In genomic region chr7:29091722-29092121, GRCh38 we compare ENCODE assay signal across 8 cellular contexts. TPM values are rescaled to one million over a fixed set of nuclear protein-coding genes. Genes with fewer than 3 reads are reported as not detected.
DNase-seq lines count a peak whose midpoint lies in the region; ATAC-seq, FAIRE-seq and TF ChIP-seq lines count a peak whose summit lies in the region.

No MANE protein-coding gene starts in this region.

- TF ChIP-seq POLR2A in H54 (IDR thresholded peaks at IDR 0.05; ENCODE audit: low read depth, low read length) = no peak

- intact Hi-C loops in OCI-LY7 (cut with micrococcal nuclease; ENCODE audit: unreplicated experiment) = no loop called here

- H3K27me3 ChIP-seq in BLaER1 treated with 17β-estradiol and CSF1 and Interleukin-3, amounts not matched to agents 10 nM and 100 nM = peaks cover 0 to 92% (median 0%) of the 10 kb centered on the region in 11 experiments; a peak in 5 of 22 replicates
- peaks cover 5% of the 10 kb centered on the region; the same call in 1 of the 2 replicates for H3K27me3 ChIP-seq in MM.1S (replicated peaks; ENCODE audit: insufficient read depth, low read length)

- peak overlapping the region in 8 of 11 experiments; percentile 24 to 58 (median 44); a peak in 13 of 22 replicates for H3K27ac ChIP-seq in BLaER1 treated with 17β-estradiol and CSF1 and Interleukin-3, amounts not matched to agents 10 nM and 100 nM
- H3K27ac ChIP-seq in MM.1S (ENCODE audit: low read length) = no peak overlapping the region
- no peak overlapping the region for H3K27ac ChIP-seq in OCI-LY7 (ENCODE audit: low read depth, low read length, poor library complexity, severe bottlenecking)

- ATAC-seq in GM19438 (IDR thresholded peaks at IDR 0.05; ENCODE audit: low read depth, unreplicated experiment) = peak; percentile 99
- peak; percentile 56 for ATAC-seq in stimulated activated memory B cell treated with anti-CD40 and anti-IgM and Interleukin-4, amounts not matched to agents 10 μg/mL and 1 μg/mL and 100 μg/mL, for 72 hours

- H3K9ac ChIP-seq in BLaER1 treated with 17β-estradiol and CSF1 and Interleukin-3, amounts not matched to agents 10 nM and 100 nM = peak overlapping the region in 8 of 11 experiments; percentile 14 to 62 (median 38); a peak in 10 of 22 replicates
- no peak overlapping the region for H3K9ac ChIP-seq in MM.1S (ENCODE audit: low read length)

- H3K4me1 Mint-ChIP-seq in stimulated activated memory B cell treated with anti-CD40 and anti-IgM and Interleukin-4, amounts not matched to agents 10 μg/mL and 1 μg/mL and 100 μg/mL, for 72 hours = peaks cover 16% of the 10 kb centered on the region

- no peaks in the 10 kb centered on the region for H3K36me3 ChIP-seq in BLaER1 treated with 17β-estradiol and CSF1 and Interleukin-3, amounts not matched to agents 10 nM and 100 nM
- H3K36me3 ChIP-seq in MM.1S (replicated peaks; ENCODE audit: insufficient read depth, low read length) = no peaks in the 10 kb centered on the region
- no peaks in the 10 kb centered on the region for H3K36me3 ChIP-seq in OCI-LY7 (ENCODE audit: insufficient read depth, low read length)

- no peaks in the 10 kb centered on the region for H3K9me3 Mint-ChIP-seq in stimulated activated memory B cell treated with anti-CD40 and anti-IgM and Interleukin-4, amounts not matched to agents 10 μg/mL and 1 μg/mL and 100 μg/mL, for 72 hours

- no peaks in the 10 kb centered on the region for H4K20me1 ChIP-seq in BLaER1 treated with 17β-estradiol and CSF1 and Interleukin-3, amounts not matched to agents 10 nM and 100 nM
- no peaks in the 10 kb centered on the region for H4K20me1 ChIP-seq in MM.1S (ENCODE audit: insufficient read depth, low read length)
- no peaks in the 10 kb centered on the region for H4K20me1 ChIP-seq in OCI-LY7 (ENCODE audit: insufficient read depth, low read length)

- peak overlapping the region; percentile 26 to 82 (median 71) for H3K4me2 ChIP-seq in BLaER1 treated with 17β-estradiol and CSF1 and Interleukin-3, amounts not matched to agents 10 nM and 100 nM
- H3K4me2 ChIP-seq in MM.1S (ENCODE audit: low read depth, low read length) (peak overlapping the region; percentile 64; the same call in 1 of the 2 replicates), OCI-LY7 (ENCODE audit: low read length) (no peak overlapping the region)

- H3K4me1 ChIP-seq in BLaER1 treated with 17β-estradiol and CSF1 and Interleukin-3, amounts not matched to agents 10 nM and 100 nM = peaks cover 21 to 35% (median 27%) of the 10 kb centered on the region in 10 experiments
- H3K4me1 ChIP-seq in MM.1S (ENCODE audit: low read length) = peaks cover 7% of the 10 kb centered on the region
- H3K4me1 ChIP-seq in OCI-LY7 (ENCODE audit: insufficient read depth, low read length, poor library complexity, severe bottlenecking) = no peaks in the 10 kb centered on the region

- H3K9me3 ChIP-seq in BLaER1 treated with 17β-estradiol and CSF1 and Interleukin-3, amounts not matched to agents 10 nM and 100 nM (replicated peaks in 1 of 11) = 0 out of 22 replicates have a peak, but pooled peaks cover 0 to 4% (median 0%) of the 10 kb centered on the region in 11 experiments
- H3K9me3 ChIP-seq in MM.1S (replicated peaks; ENCODE audit: insufficient read depth, low read length) (no peaks in the 10 kb centered on the region), OCI-LY7 (ENCODE audit: low read length) (no peaks in the 10 kb centered on the region)

- POLR2A ChIA-PET in OCI-LY7 (lab: Charles Lee) = interaction anchor here (0.6 kb wide), 1 partner anchor 436 kb away, joined by 3 read pairs; no protein-coding TSS in a partner anchor

- peak overlapping the region; percentile 72 for H3K4me3 Mint-ChIP-seq in stimulated activated memory B cell treated with anti-CD40 and anti-IgM and Interleukin-4, amounts not matched to agents 10 μg/mL and 1 μg/mL and 100 μg/mL, for 72 hours

- peak; percentile 65 for DNase-seq in MM.1S
- no peak for DNase-seq in fibroblast of the aortic adventitia (ENCODE audit: low read depth)
- no peak for DNase-seq in H54 (ENCODE audit: insufficient read length, low spot score)
- no peak for DNase-seq in OCI-LY7 (ENCODE audit: low spot score)
- DNase-seq in stimulated activated CD4-positive, alpha-beta T cell treated with anti-CD3 and anti-CD28 coated beads, Interleukin-4, amount 100 ng/mL, for 1 hour = no peak

- no peaks in the 10 kb centered on the region for H3K36me3 Mint-ChIP-seq in stimulated activated memory B cell treated with anti-CD40 and anti-IgM and Interleukin-4, amounts not matched to agents 10 μg/mL and 1 μg/mL and 100 μg/mL, for 72 hours

- H2AFZ ChIP-seq in MM.1S (ENCODE audit: low read length) = peak overlapping the region; percentile 29
- H2AFZ ChIP-seq in OCI-LY7 (ENCODE audit: low read length) = no peak overlapping the region

- H3K4me3 ChIP-seq in BLaER1 treated with 17β-estradiol and CSF1 and Interleukin-3, amounts not matched to agents 10 nM and 100 nM = peak overlapping the region in 3 of 10 experiments; percentile 13 to 42 (median 14); a peak in 1 of 20 replicates
- H3K4me3 ChIP-seq in MM.1S (ENCODE audit: low read length) = peak overlapping the region; percentile 43
- H3K4me3 ChIP-seq in fibroblast of the aortic adventitia (ENCODE audit: low read depth, low read length) = peak overlapping the region; percentile 26
- no peak overlapping the region for H3K4me3 ChIP-seq in OCI-LY7 (ENCODE audit: low read depth, low read length, poor library complexity, severe bottlenecking)

- H3F3A ChIP-seq in MM.1S (ENCODE audit: insufficient read depth, low read length) = 0 out of 2 replicates have a peak, but pooled peaks cover 3% of the 10 kb centered on the region

- no TSS peak for BruUV-seq in OCI-LY7 (replicated peaks; lab: Mats Ljungman, UMichigan)

- H3K27ac Mint-ChIP-seq in stimulated activated memory B cell treated with anti-CD40 and anti-IgM and Interleukin-4, amounts not matched to agents 10 μg/mL and 1 μg/mL and 100 μg/mL, for 72 hours = peak overlapping the region; percentile 14

- CTCF ChIA-PET in OCI-LY7 (lab: Charles Lee; ENCODE audit: unreplicated experiment) = no interaction called here

- FAIRE-seq in H54 (lab: Jason Lieb, UNC) = no peak

- TF ChIP-seq CTCF in MM.1S (IDR thresholded peaks at IDR 0.05; ENCODE audit: low read length) (no peak), fibroblast of the aortic adventitia (IDR thresholded peaks at IDR 0.05; ENCODE audit: insufficient read depth, low read length) (no peak), OCI-LY7 (conservative IDR thresholded peaks at IDR 0.05; ENCODE audit: low read length) (no peak)

- H3K9me2 ChIP-seq in MM.1S (replicated peaks; ENCODE audit: insufficient read depth, low read length) (no peaks in the 10 kb centered on the region), OCI-LY7 (ENCODE audit: insufficient read depth, low read length) (no peaks in the 10 kb centered on the region)

- H3K79me2 ChIP-seq in MM.1S (ENCODE audit: low read length) (no peaks in the 10 kb centered on the region), OCI-LY7 (ENCODE audit: insufficient read depth, low read depth, low read length) (no peaks in the 10 kb centered on the region)

- peaks cover 47% of the 10 kb centered on the region for H3K27me3 Mint-ChIP-seq in stimulated activated memory B cell treated with anti-CD40 and anti-IgM and Interleukin-4, amounts not matched to agents 10 μg/mL and 1 μg/mL and 100 μg/mL, for 72 hours

RNA-seq across cellular contexts. Expression of gene CPVL, which starts 54.6 kb away (rescaled TPM):
- 0.54 and 3.2 TPM in 2 replicates for total RNA-seq in fibroblast of the aortic adventitia (ENCODE audit: low replicate concordance)
- total RNA-seq in OCI-LY7 (2014; rRNA removed; shearing (Covaris generic)) = not detected in 2 replicates
- total RNA-seq in OCI-LY7 (2022) = not detected in 2 replicates

Comparison
In these comparisons a context has a peak if more than half of its experiments do, and no peak if none do; other contexts are left out.
1. H3K27ac ChIP-seq: peak in BLaER1 treated with 17β-estradiol and CSF1 and Interleukin-3, amounts not matched to agents 10 nM and 100 nM (8 of 11); none in MM.1S (single experiment) and OCI-LY7 (single experiment).